In the genomic region with DNA sequence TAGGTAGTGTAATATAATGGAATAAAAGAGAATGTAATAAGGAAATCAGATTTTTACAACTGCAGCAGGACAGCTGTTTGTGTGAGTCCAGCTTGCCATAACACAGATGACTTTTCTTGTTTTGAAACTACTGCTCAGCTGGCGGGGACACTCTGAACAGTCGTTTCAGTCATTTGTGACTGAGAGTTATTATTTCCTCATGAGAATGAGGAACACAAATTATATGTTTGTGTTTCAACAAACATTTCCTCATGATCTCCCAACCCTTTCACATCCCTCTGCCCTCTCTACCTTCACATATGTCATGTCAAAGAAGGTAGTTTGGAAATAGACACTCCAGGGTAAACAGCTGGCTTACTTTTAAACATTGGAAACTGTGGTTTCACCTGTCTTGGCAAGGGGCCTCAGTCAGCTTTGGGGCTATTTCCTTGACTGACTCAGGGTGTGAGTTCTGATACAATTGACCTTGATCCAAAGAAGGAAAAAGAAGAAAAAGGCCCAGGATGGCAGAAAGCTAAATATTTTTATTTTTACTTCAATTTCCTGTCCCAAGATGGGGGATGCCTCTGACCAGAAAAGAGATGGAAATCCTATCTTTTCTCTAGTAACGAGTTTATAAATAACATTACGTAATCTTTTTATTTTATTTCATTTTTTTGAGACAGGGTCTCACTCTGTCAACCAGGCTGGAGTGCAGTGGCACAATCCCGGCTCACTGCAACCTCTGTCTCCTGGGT, we compare ENCODE assay signal across 8 cellular contexts. TPM values are rescaled to one million over a fixed set of nuclear protein-coding genes. Genes with fewer than 3 reads are reported as not detected.
A peak's percentile ranks its signal among the peaks of the same experiment; 100 is the strongest.
DNase-seq lines count a peak whose midpoint lies in the region; ATAC-seq, FAIRE-seq and TF ChIP-seq lines count a peak whose summit lies in the region.

No MANE protein-coding gene starts in this region.

- TF ChIP-seq RAD21 in A549 (conservative IDR thresholded peaks at IDR 0.05 in 1 of 2, IDR thresholded peaks at IDR 0.05 in 1 of 2), result no peak

- TF ChIP-seq CTCF in A549 (IDR thresholded peaks at IDR 0.05) (no peak), spleen (IDR thresholded peaks at IDR 0.05 in 8 of 11, conservative IDR thresholded peaks at IDR 0.05 in 3 of 11) (no peak), WERI-Rb-1 (IDR thresholded peaks at IDR 0.05; ENCODE audit: low read depth, low read length) (no peak)

- no peak for FAIRE-seq in A549 (lab: Jason Lieb, UNC)

- WGBS in A549 (ENCODE audit: missing lambda C conversion rate), result 89% methylated on average over 5 of the region's 5 CpGs
- WGBS in spleen, 5 donors, result 37 to 45% (median 44%) methylated on average over 5 of the region's 5 CpGs

- H3K27ac ChIP-seq in A549, result peak overlapping the region; percentile 57 to 68
- H3K27ac ChIP-seq in spleen, result peak overlapping the region; percentile 85 to 94 (median 90)
- no peak overlapping the region for H3K27ac ChIP-seq in WERI-Rb-1

- no peak for TF ChIP-seq EP300 in A549 (IDR thresholded peaks at IDR 0.05)

- CTCF ChIA-PET in A549 (lab: Yijun Ruan, JAX), result no interaction called here

- no peak for TF ChIP-seq POLR2A in A549 (IDR thresholded peaks at IDR 0.05; ENCODE audit: low read length)
- TF ChIP-seq POLR2A in spleen (IDR thresholded peaks at IDR 0.05), result peak in 1 of 3 donors; percentile 14

- POLR2A ChIA-PET in A549 (lab: Yijun Ruan, JAX), result no interaction called here

- ATAC-seq in A549 (no peak), GM18909 (IDR thresholded peaks at IDR 0.05; ENCODE audit: poor library complexity, unreplicated experiment) (peak; percentile 69), HG03159 (IDR thresholded peaks at IDR 0.05; ENCODE audit: unreplicated experiment) (peak; percentile 76), SK-N-SH treated with all-trans-retinoic acid at 6 μM for 48 hours (peak; percentile 3; the same call in 2 of the 3 replicates)

- intact Hi-C loops in spleen (cut with DNase I; ENCODE audit: low total_unique reads), result no loop called here

- H3K9me3 ChIP-seq in A549 (no peaks in the 10 kb centered on the region), spleen (peaks cover 0 to 9% (median 2%) of the 10 kb centered on the region in 8 donors), WERI-Rb-1 (ENCODE audit: severe bottlenecking) (no peaks in the 10 kb centered on the region)

- H3K4me1 ChIP-seq in A549 (no peaks in the 10 kb centered on the region), spleen (peaks cover 28 to 81% (median 55%) of the 10 kb centered on the region in 6 donors)

- H3K27me3 ChIP-seq in spleen (replicated peaks in 1 of 7), result no peaks in the 10 kb centered on the region
- peaks cover 67% of the 10 kb centered on the region for H3K27me3 ChIP-seq in WERI-Rb-1 (ENCODE audit: insufficient read depth, low read depth, severe bottlenecking)

- H3K4me3 ChIP-seq in A549 (0 out of 3 replicates have a peak overlapping the region, but pooled peaks have one; percentile 11), spleen (peak overlapping the region; percentile 39 to 76 (median 52)), WERI-Rb-1 (ENCODE audit: low read depth, low read length) (no peak overlapping the region)

- DNase-seq in A549 (ENCODE audit: low read depth in 1 of 2, low spot score in 1 of 2) (no peak), foreskin melanocyte (peak; percentile 15), spleen (no peak), WERI-Rb-1 (no peak), NCI-H510A (lab: John Stamatoyannopoulos, UW) (no peak)

- H3K36me3 ChIP-seq in spleen, result peaks cover 0 to 27% (median 2%) of the 10 kb centered on the region in 6 donors
- no peaks in the 10 kb centered on the region for H3K36me3 ChIP-seq in WERI-Rb-1

- peak overlapping the region; percentile 68 for H3K4me2 ChIP-seq in A549

TF ChIP-seq in A549, 52 proteins besides CTCF, POLR2A, EP300 and RAD21:
- TF ChIP-seq KDM5A (IDR thresholded peaks at IDR 0.05) (no peak), FOSB (CRISPR knock-in tag; IDR thresholded peaks at IDR 0.05) (no peak), ZSCAN20 (CRISPR knock-in tag; IDR thresholded peaks at IDR 0.05) (no peak), FOSL2 (IDR thresholded peaks at IDR 0.05) (no peak), FOSL2 (CRISPR knock-in tag; IDR thresholded peaks at IDR 0.05) (no peak), SREBF2 (IDR thresholded peaks at IDR 0.05) (no peak), GATA3 (IDR thresholded peaks at IDR 0.05; ENCODE audit: borderline replicate concordance) (no peak)
- TF ChIP-seq, protein P1, sequence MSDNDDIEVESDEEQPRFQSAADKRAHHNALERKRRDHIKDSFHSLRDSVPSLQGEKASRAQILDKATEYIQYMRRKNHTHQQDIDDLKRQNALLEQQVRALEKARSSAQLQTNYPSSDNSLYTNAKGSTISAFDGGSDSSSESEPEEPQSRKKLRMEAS (IDR thresholded peaks at IDR 0.05), result no peak
- TF ChIP-seq, protein P2, sequence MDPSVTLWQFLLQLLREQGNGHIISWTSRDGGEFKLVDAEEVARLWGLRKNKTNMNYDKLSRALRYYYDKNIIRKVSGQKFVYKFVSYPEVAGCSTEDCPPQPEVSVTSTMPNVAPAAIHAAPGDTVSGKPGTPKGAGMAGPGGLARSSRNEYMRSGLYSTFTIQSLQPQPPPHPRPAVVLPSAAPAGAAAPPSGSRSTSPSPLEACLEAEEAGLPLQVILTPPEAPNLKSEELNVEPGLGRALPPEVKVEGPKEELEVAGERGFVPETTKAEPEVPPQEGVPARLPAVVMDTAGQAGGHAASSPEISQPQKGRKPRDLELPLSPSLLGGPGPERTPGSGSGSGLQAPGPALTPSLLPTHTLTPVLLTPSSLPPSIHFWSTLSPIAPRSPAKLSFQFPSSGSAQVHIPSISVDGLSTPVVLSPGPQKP (IDR thresholded peaks at IDR 0.05; ENCODE audit: low read depth, low read length), result no peak
TF ChIP-seq in A549: peak in this region for 0.

TF ChIP-seq in SK-N-SH treated with all-trans-retinoic acid at 6 μM for 48 hours, 23 proteins besides CTCF, POLR2A, EP300 and RAD21:
- no peak for TF ChIP-seq ZNF565 (CRISPR knock-in tag; conservative IDR thresholded peaks at IDR 0.05; ENCODE audit: low read depth)
- TF ChIP-seq ZFP30 (CRISPR knock-in tag; IDR thresholded peaks at IDR 0.05), result no peak
- TF ChIP-seq ZC3H10 (CRISPR knock-in tag; IDR thresholded peaks at IDR 0.05), result no peak
- TF ChIP-seq BACH2 (CRISPR knock-in tag; IDR thresholded peaks at IDR 0.05; ENCODE audit: borderline replicate concordance), result no peak
- TF ChIP-seq ZFP3 (CRISPR knock-in tag; IDR thresholded peaks at IDR 0.05), result no peak
- no peak for TF ChIP-seq PPARA (CRISPR knock-in tag; IDR thresholded peaks at IDR 0.05; ENCODE audit: borderline replicate concordance)
- TF ChIP-seq, protein P3, sequence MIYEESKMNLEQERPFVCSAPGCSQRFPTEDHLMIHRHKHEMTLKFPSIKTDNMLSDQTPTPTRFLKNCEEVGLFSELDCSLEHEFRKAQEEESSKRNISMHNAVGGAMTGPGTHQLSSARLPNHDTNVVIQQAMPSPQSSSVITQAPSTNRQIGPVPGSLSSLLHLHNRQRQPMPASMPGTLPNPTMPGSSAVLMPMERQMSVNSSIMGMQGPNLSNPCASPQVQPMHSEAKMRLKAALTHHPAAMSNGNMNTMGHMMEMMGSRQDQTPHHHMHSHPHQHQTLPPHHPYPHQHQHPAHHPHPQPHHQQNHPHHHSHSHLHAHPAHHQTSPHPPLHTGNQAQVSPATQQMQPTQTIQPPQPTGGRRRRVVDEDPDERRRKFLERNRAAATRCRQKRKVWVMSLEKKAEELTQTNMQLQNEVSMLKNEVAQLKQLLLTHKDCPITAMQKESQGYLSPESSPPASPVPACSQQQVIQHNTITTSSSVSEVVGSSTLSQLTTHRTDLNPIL (CRISPR knock-in tag; IDR thresholded peaks at IDR 0.05; ENCODE audit: low read depth), result no peak
- TF ChIP-seq ESRRG (CRISPR knock-in tag; IDR thresholded peaks at IDR 0.05), result no peak
- no peak for TF ChIP-seq ZNF8 (CRISPR knock-in tag; IDR thresholded peaks at IDR 0.05)
- TF ChIP-seq, protein P4, sequence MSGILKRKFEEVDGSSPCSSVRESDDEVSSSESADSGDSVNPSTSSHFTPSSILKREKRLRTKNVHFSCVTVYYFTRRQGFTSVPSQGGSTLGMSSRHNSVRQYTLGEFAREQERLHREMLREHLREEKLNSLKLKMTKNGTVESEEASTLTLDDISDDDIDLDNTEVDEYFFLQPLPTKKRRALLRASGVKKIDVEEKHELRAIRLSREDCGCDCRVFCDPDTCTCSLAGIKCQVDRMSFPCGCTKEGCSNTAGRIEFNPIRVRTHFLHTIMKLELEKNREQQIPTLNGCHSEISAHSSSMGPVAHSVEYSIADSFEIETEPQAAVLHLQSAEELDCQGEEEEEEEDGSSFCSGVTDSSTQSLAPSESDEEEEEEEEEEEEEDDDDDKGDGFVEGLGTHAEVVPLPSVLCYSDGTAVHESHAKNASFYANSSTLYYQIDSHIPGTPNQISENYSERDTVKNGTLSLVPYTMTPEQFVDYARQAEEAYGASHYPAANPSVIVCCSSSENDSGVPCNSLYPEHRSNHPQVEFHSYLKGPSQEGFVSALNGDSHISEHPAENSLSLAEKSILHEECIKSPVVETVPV (CRISPR knock-in tag; IDR thresholded peaks at IDR 0.05), result no peak
- TF ChIP-seq CSDC2 (CRISPR knock-in tag; IDR thresholded peaks at IDR 0.05), result no peak
- no peak for TF ChIP-seq ARNTL (CRISPR knock-in tag; IDR thresholded peaks at IDR 0.05; ENCODE audit: borderline replicate concordance, low read depth)
- no peak for TF ChIP-seq TOX (CRISPR knock-in tag; IDR thresholded peaks at IDR 0.05; ENCODE audit: borderline replicate concordance)
- TF ChIP-seq RARB (CRISPR knock-in tag; IDR thresholded peaks at IDR 0.05), result no peak
- TF ChIP-seq ZNF70 (CRISPR knock-in tag; IDR thresholded peaks at IDR 0.05), result no peak

RNA-seq across cellular contexts. Expression of a gene that starts 0.6 kb away (rescaled TPM):
- 1.7 and 1.9 TPM in 2 replicates for polyA plus RNA-seq in A549 (2011; rRNA removed)
- 0.61 and 0.66 TPM in 2 replicates for polyA plus RNA-seq in A549 (2012; cell fraction: cytosol; rRNA removed)
- 1.4 and 2.3 TPM in 2 replicates for polyA plus RNA-seq in A549 (2012; cell fraction: nucleus; rRNA removed)
- polyA plus RNA-seq in A549 (2017; fragmentation: RNase III; extraction: RNeasy Plus Mini Kit Qiagen cat#74134 plus additional on column Dnase treatment), result 2.5 to 3.5 TPM (median 3.2 TPM) in 3 replicates
- 0.95 and 1.4 TPM in 2 replicates for polyA minus RNA-seq in A549 (2011; rRNA and poly(A)+ RNA removed)
- 10 to 100 TPM; 50.3 to 85.7 (median 67.5) TPM for total RNA-seq in spleen
- 10 to 100 TPM; 32.0 to 35.1 (median 32.6) TPM for polyA plus RNA-seq in spleen

Comparison
In these comparisons a context has a peak if more than half of its experiments do, and no peak if none do; other contexts are left out.
1. ATAC-seq: peak in GM18909 (single experiment), HG03159 (single experiment) and SK-N-SH treated with all-trans-retinoic acid at 6 μM for 48 hours (single experiment); none in A549 (0 of 2).
2. RNA of a gene that starts 0.6 kb away (polyA plus RNA-seq): 32.0 to 35.1 TPM in spleen; 0.61 to 3.5 TPM in A549; every median in the first group is over 4 times any median in the second.